ENCODE assay signal across 8 cellular contexts in the genomic region with DNA sequence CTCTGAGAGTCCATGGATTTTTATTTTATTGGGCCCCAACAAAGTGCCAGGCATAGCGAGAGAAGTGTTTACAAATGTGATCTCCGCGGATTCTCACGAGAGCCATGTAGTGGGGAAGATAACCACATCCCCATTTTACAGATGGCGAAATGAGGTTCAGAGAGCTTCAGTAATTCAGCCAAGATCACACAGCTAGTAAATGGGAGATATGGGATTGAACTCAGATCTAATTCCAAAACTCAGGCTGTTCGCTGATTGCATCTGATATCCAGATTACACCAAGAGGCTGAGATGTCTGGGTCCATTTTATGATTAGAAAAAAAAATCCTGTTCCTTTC. TPM values are rescaled to one million over a fixed set of nuclear protein-coding genes. Genes with fewer than 3 reads are reported as not detected.
A peak's percentile ranks its signal among the peaks of the same experiment; 100 is the strongest.
DNase-seq lines count a peak whose midpoint lies in the region; ATAC-seq, FAIRE-seq and TF ChIP-seq lines count a peak whose summit lies in the region.

No MANE protein-coding gene starts in this region.

- TF ChIP-seq POLR2A in HepG2 (IDR thresholded peaks at IDR 0.05; ENCODE audit: insufficient read depth in 1 of 2, low read depth in 2 of 2, low read length in 2 of 2) (no peak), upper lobe of left lung (IDR thresholded peaks at IDR 0.05) (no peak)

- peak overlapping the region; percentile 79 for H3K9ac ChIP-seq in HepG2 (ENCODE audit: insufficient read depth, low read depth, low read length)

- POLR2A ChIA-PET in AG04450 (lab: Yijun Ruan, JAX), result interaction anchor here (2.6 kb wide), 1 partner anchor 60 kb away, joined by 17 read pairs; no protein-coding TSS in a partner anchor
- POLR2A ChIA-PET in HepG2 (lab: Yijun Ruan, JAX), result no interaction called here

- H3K27me3 ChIP-seq in AG04450 (ENCODE audit: control insufficient read depth, insufficient read depth, low read length) (no peaks in the 10 kb centered on the region), HepG2 (ENCODE audit: control insufficient read depth in 1 of 2, insufficient read depth in 2 of 2, low read length in 2 of 2) (no peaks in the 10 kb centered on the region; a peak in 1 of 5 replicates), upper lobe of left lung (no peaks in the 10 kb centered on the region)

- CTCF ChIA-PET in AG04450 (lab: Charles Lee), result interaction anchor here (1.2 to 13.4 kb wide), 6 partner anchors 38 to 226 kb away, joined by 3 to 244 read pairs (median 19); no protein-coding TSS in a partner anchor
- CTCF ChIA-PET in HepG2 (lab: Yijun Ruan, JAX; ENCODE audit: low intra/inter-chr PET ratio, low total read pairs), result interaction anchor here (1.8 kb wide), 1 partner anchor 57 kb away, joined by 6 read pairs; no protein-coding TSS in a partner anchor

- no peak for TF ChIP-seq RAD21 in HepG2 (CRISPR knock-in tag; IDR thresholded peaks at IDR 0.05)

- no peaks in the 10 kb centered on the region; the same call in 1 of the 2 replicates for H3K27me3 Mint-ChIP-seq in HFFc6 (ENCODE audit: insufficient read depth)
- H3K27me3 Mint-ChIP-seq in activated naive CD8-positive, alpha-beta T cell treated with anti-CD3 and anti-CD28 coated beads, Interleukin-2, amount 50 U/mL, for 24 hours, result no peaks in the 10 kb centered on the region

- H3K9me3 Mint-ChIP-seq in HFFc6, result no peaks in the 10 kb centered on the region
- no peaks in the 10 kb centered on the region for H3K9me3 Mint-ChIP-seq in activated naive CD8-positive, alpha-beta T cell treated with anti-CD3 and anti-CD28 coated beads, Interleukin-2, amount 50 U/mL, for 24 hours

- peaks cover 77% of the 10 kb centered on the region for H3K4me1 Mint-ChIP-seq in HFFc6 (ENCODE audit: low read depth)
- peaks cover 73% of the 10 kb centered on the region for H3K4me1 Mint-ChIP-seq in activated naive CD8-positive, alpha-beta T cell treated with anti-CD3 and anti-CD28 coated beads, Interleukin-2, amount 50 U/mL, for 24 hours

- H3K79me2 ChIP-seq in HepG2 (ENCODE audit: insufficient read depth, low read length), result peaks cover 35% of the 10 kb centered on the region

- DNase-seq in AG04450 (ENCODE audit: low read depth, low spot score) (no peak), HFFc6 (no peak), HepG2 (ENCODE audit: low spot score) (no peak), upper lobe of left lung (no peak), islet precursor cell (no peak), NCI-H1417 (lab: John Stamatoyannopoulos, UW) (no peak)
- DNase-seq in activated naive CD8-positive, alpha-beta T cell treated with anti-CD3 and anti-CD28 coated beads, Interleukin-2, amount 50 U/mL, for 24 hours, result no peak

- peak overlapping the region; percentile 94 for H3K27ac Mint-ChIP-seq in HFFc6
- H3K27ac Mint-ChIP-seq in activated naive CD8-positive, alpha-beta T cell treated with anti-CD3 and anti-CD28 coated beads, Interleukin-2, amount 50 U/mL, for 24 hours, result peak overlapping the region; percentile 85

- peak overlapping the region; percentile 84 for H3K27ac ChIP-seq in AG04450 (ENCODE audit: low read depth, low read length)
- peak overlapping the region; percentile 74 for H3K27ac ChIP-seq in HepG2 (ENCODE audit: extremely low read length, insufficient read depth, low read length)
- H3K27ac ChIP-seq in upper lobe of left lung, result peak overlapping the region; percentile 97 to 99 (median 98)

- in situ Hi-C loops in HepG2 (cut with HindIII; ENCODE audit: extremely low pct_ligation_motif_present, low pct_unique_long_range_greater_than_20kb), result no loop called here

- no peaks in the 10 kb centered on the region for H3K36me3 ChIP-seq in HepG2 (replicated peaks in 1 of 2; ENCODE audit: control insufficient read depth in 1 of 2, insufficient read depth in 2 of 2, low read length in 2 of 2)
- no peaks in the 10 kb centered on the region for H3K36me3 ChIP-seq in upper lobe of left lung

- WGBS in HepG2 (ENCODE audit: low lambda C conversion rate), result 7% methylated on average over 6 of the region's 6 CpGs
- 3 to 18% methylated on average over 6 of the region's 6 CpGs for WGBS in upper lobe of left lung, 2 donors

- ATAC-seq in activated naive CD8-positive, alpha-beta T cell treated with anti-CD3 and anti-CD28 coated beads, Interleukin-2, amount 50 U/mL, for 24 hours, result no peak
- no peak for ATAC-seq in HepG2
- peak; percentile 2 to 16 for ATAC-seq in upper lobe of left lung (ENCODE audit: low FRiP score in 2 of 2)
- ATAC-seq in HG02938 (IDR thresholded peaks at IDR 0.05; ENCODE audit: unreplicated experiment), result no peak

- intact Hi-C loops in HepG2 (cut with micrococcal nuclease; ENCODE audit: unreplicated experiment), result no loop called here

- H3K4me2 ChIP-seq in HepG2 (ENCODE audit: low read depth, low read length), result peak overlapping the region; percentile 87

- no peak for FAIRE-seq in HepG2 (lab: Jason Lieb, UNC)

- H2AFZ ChIP-seq in HepG2 (ENCODE audit: low read length), result peak overlapping the region; percentile 39

- peaks cover 24% of the 10 kb centered on the region for H3K36me3 Mint-ChIP-seq in HFFc6 (ENCODE audit: low read depth)
- H3K36me3 Mint-ChIP-seq in activated naive CD8-positive, alpha-beta T cell treated with anti-CD3 and anti-CD28 coated beads, Interleukin-2, amount 50 U/mL, for 24 hours (ENCODE audit: low read depth), result peaks cover 1% of the 10 kb centered on the region

- TF ChIP-seq EP300 in HepG2 (IDR thresholded peaks at IDR 0.05; ENCODE audit: low read depth in 2 of 2, low read length in 2 of 2), result no peak
- no peak for TF ChIP-seq EP300 in HepG2 (CRISPR knock-in tag; IDR thresholded peaks at IDR 0.05; ENCODE audit: borderline replicate concordance)
- TF ChIP-seq EP300 in upper lobe of left lung (IDR thresholded peaks at IDR 0.05), result no peak

- H4K20me1 ChIP-seq in HepG2 (ENCODE audit: insufficient read depth, low read length), result no peaks in the 10 kb centered on the region; the same call in 1 of the 2 replicates

- H3K4me1 ChIP-seq in HepG2 (ENCODE audit: insufficient read depth, low read length) (peaks cover 48% of the 10 kb centered on the region), upper lobe of left lung (peaks cover 29 to 60% (median 52%) of the 10 kb centered on the region in 4 donors)

- H3K4me3 ChIP-seq in AG04450 (ENCODE audit: low read depth, low read length), result peak overlapping the region; percentile 89
- H3K4me3 ChIP-seq in HepG2 (replicated peaks in 1 of 3; ENCODE audit: insufficient read depth in 1 of 3, low read depth in 2 of 3, low read length in 3 of 3), result peak overlapping the region; percentile 83 to 91 (median 88)
- H3K4me3 ChIP-seq in upper lobe of left lung, result peak overlapping the region; percentile 69 to 91 (median 82)

- TF ChIP-seq CTCF in AG04450 (IDR thresholded peaks at IDR 0.05; ENCODE audit: low read depth, low read length) (no peak), HFFc6 (IDR thresholded peaks at IDR 0.05) (no peak), HepG2 (CRISPR knock-in tag; IDR thresholded peaks at IDR 0.05) (no peak), upper lobe of left lung (IDR thresholded peaks at IDR 0.05) (no peak)

- no TSS peak for BruUV-seq in HepG2 (replicated peaks; lab: Mats Ljungman, UMichigan)

- H3K9me3 ChIP-seq in AG04450 (ENCODE audit: control insufficient read depth, insufficient read depth, low read length) (no peaks in the 10 kb centered on the region; the same call in 1 of the 2 replicates), HepG2 (ENCODE audit: low read length) (0 out of 2 replicates have a peak, but pooled peaks cover 4% of the 10 kb centered on the region), upper lobe of left lung (no peaks in the 10 kb centered on the region)

- peak overlapping the region; percentile 98 for H3K4me3 Mint-ChIP-seq in HFFc6
- peak overlapping the region; percentile 86 for H3K4me3 Mint-ChIP-seq in activated naive CD8-positive, alpha-beta T cell treated with anti-CD3 and anti-CD28 coated beads, Interleukin-2, amount 50 U/mL, for 24 hours

RNA-seq across cellular contexts. Expression of a gene that starts 1.3 kb away (rescaled TPM):
- polyA plus RNA-seq in AG04450 (2011; rRNA removed) (67.0 and 78.4 TPM in 2 replicates), HepG2 (2011; rRNA removed) (4.3 and 5.9 TPM in 2 replicates)
- polyA minus RNA-seq in AG04450 (2011; rRNA and poly(A)+ RNA removed), result 39.4 and 54.5 TPM in 2 replicates
- total RNA-seq in HFFc6 (2021; fragmentation: NEBNext Ultra II Directional; extraction: Animal tissue kit (Norgen Biotek cat#: 25700)), result 10 to 100 TPM; 52.9 to 62.9 (median 57.5) TPM
- total RNA-seq in HepG2 (2016; rRNA removed; fragmentation: Illumina TruSeq; extraction: Trizol) (15.0 and 17.9 TPM in 2 replicates), upper lobe of left lung (10 to 100 TPM; 30.1 to 80.3 (median 44.4) TPM)
- 4.8 and 5.4 TPM in 2 replicates for total RNA-seq in HepG2 (2016; cell fraction: cytosol; rRNA removed; fragmentation: Illumina TruSeq; extraction: Trizol; ENCODE audit: low read depth)
- 15.8 and 17.7 TPM in 2 replicates for total RNA-seq in HepG2 (2016; cell fraction: insoluble cytoplasmic fraction; rRNA removed; fragmentation: Illumina TruSeq; extraction: Trizol)
- total RNA-seq in HepG2 (2016; cell fraction: membrane; rRNA removed; fragmentation: Illumina TruSeq; extraction: Trizol), result 11.2 and 12.0 TPM in 2 replicates
- total RNA-seq in HepG2 (2016; cell fraction: nucleus; rRNA removed; fragmentation: Illumina TruSeq; extraction: Trizol), result 21.8 and 24.6 TPM in 2 replicates
- polyA plus RNA-seq in HepG2 (2011; cell fraction: cytosol; rRNA removed), result 2.6 and 4.4 TPM in 2 replicates
- polyA plus RNA-seq in HepG2 (2011; cell fraction: nucleus; rRNA removed), result 3.1 and 3.5 TPM in 2 replicates
- 3.1 and 3.3 TPM in 2 replicates for polyA plus RNA-seq in HepG2 (2012)
- polyA plus RNA-seq in HepG2 (2016; cell fraction: cytosol; fragmentation: Illumina TruSeq; extraction: Trizol; ENCODE audit: low read depth), result 3.1 and 3.6 TPM in 2 replicates
- 14.7 and 16.1 TPM in 2 replicates for polyA plus RNA-seq in HepG2 (2016; cell fraction: insoluble cytoplasmic fraction; fragmentation: Illumina TruSeq; extraction: Trizol; ENCODE audit: low read depth)
- polyA plus RNA-seq in HepG2 (2016; cell fraction: membrane; fragmentation: Illumina TruSeq; extraction: Trizol; ENCODE audit: low read depth), result 6.2 and 7.4 TPM in 2 replicates
- polyA plus RNA-seq in HepG2 (2016; cell fraction: nucleus; fragmentation: Illumina TruSeq; extraction: Trizol; ENCODE audit: insufficient read depth, low read depth), result 29.8 and 31.9 TPM in 2 replicates
- polyA minus RNA-seq in HepG2 (2011; rRNA and poly(A)+ RNA removed; ENCODE audit: low replicate concordance), result 3.7 and 12.5 TPM in 2 replicates
- polyA minus RNA-seq in HepG2 (2011; cell fraction: cytosol; rRNA and poly(A)+ RNA removed), result 3.7 and 4.0 TPM in 2 replicates
- 8.6 and 13.1 TPM in 2 replicates for polyA minus RNA-seq in HepG2 (2011; cell fraction: nucleus; rRNA and poly(A)+ RNA removed)

RNA-seq across cellular contexts. Expression of a gene that starts 39.3 kb away (rescaled TPM):
- polyA plus RNA-seq in AG04450 (2011; rRNA removed) (815 and 1,080 TPM in 2 replicates), HepG2 (2011; rRNA removed) (21.8 and 25.1 TPM in 2 replicates)
- 1,329 and 1,598 TPM in 2 replicates for polyA minus RNA-seq in AG04450 (2011; rRNA and poly(A)+ RNA removed)
- 100 to 1,000 TPM; 112 to 178 (median 164) TPM for total RNA-seq in HFFc6 (2021; fragmentation: NEBNext Ultra II Directional; extraction: Animal tissue kit (Norgen Biotek cat#: 25700))
- total RNA-seq in HepG2 (2016; rRNA removed; fragmentation: Illumina TruSeq; extraction: Trizol) (58.1 and 59.9 TPM in 2 replicates), upper lobe of left lung (100 to 1,000 TPM in 5 of 6 donors, 10 to 100 TPM in 1; 94.3 to 328 (median 186) TPM)
- total RNA-seq in HepG2 (2016; cell fraction: cytosol; rRNA removed; fragmentation: Illumina TruSeq; extraction: Trizol; ENCODE audit: low read depth), result 21.6 and 22.5 TPM in 2 replicates
- total RNA-seq in HepG2 (2016; cell fraction: insoluble cytoplasmic fraction; rRNA removed; fragmentation: Illumina TruSeq; extraction: Trizol), result 50.7 and 62.7 TPM in 2 replicates
- total RNA-seq in HepG2 (2016; cell fraction: membrane; rRNA removed; fragmentation: Illumina TruSeq; extraction: Trizol), result 33.4 and 39.8 TPM in 2 replicates
- total RNA-seq in HepG2 (2016; cell fraction: nucleus; rRNA removed; fragmentation: Illumina TruSeq; extraction: Trizol), result 33.1 and 39.3 TPM in 2 replicates
- 32.0 and 34.2 TPM in 2 replicates for polyA plus RNA-seq in HepG2 (2011; cell fraction: cytosol; rRNA removed)
- 20.1 and 23.1 TPM in 2 replicates for polyA plus RNA-seq in HepG2 (2011; cell fraction: nucleus; rRNA removed)
- polyA plus RNA-seq in HepG2 (2012), result 30.5 and 47.4 TPM in 2 replicates
- polyA plus RNA-seq in HepG2 (2016; cell fraction: cytosol; fragmentation: Illumina TruSeq; extraction: Trizol; ENCODE audit: low read depth), result 30.8 and 35.7 TPM in 2 replicates
- polyA plus RNA-seq in HepG2 (2016; cell fraction: insoluble cytoplasmic fraction; fragmentation: Illumina TruSeq; extraction: Trizol; ENCODE audit: low read depth), result 81.9 and 99.8 TPM in 2 replicates
- polyA plus RNA-seq in HepG2 (2016; cell fraction: membrane; fragmentation: Illumina TruSeq; extraction: Trizol; ENCODE audit: low read depth), result 45.1 and 45.4 TPM in 2 replicates
- 60.8 and 61.8 TPM in 2 replicates for polyA plus RNA-seq in HepG2 (2016; cell fraction: nucleus; fragmentation: Illumina TruSeq; extraction: Trizol; ENCODE audit: insufficient read depth, low read depth)
- 3.6 and 48.3 TPM in 2 replicates for polyA minus RNA-seq in HepG2 (2011; rRNA and poly(A)+ RNA removed; ENCODE audit: low replicate concordance)
- polyA minus RNA-seq in HepG2 (2011; cell fraction: cytosol; rRNA and poly(A)+ RNA removed), result 35.2 and 40.9 TPM in 2 replicates
- polyA minus RNA-seq in HepG2 (2011; cell fraction: nucleus; rRNA and poly(A)+ RNA removed), result 13.9 and 20.1 TPM in 2 replicates

Comparison
In these comparisons a context has a peak if more than half of its experiments do, and no peak if none do; other contexts are left out.
1. ATAC-seq: peak in upper lobe of left lung (2 of 2); none in activated naive CD8-positive, alpha-beta T cell treated with anti-CD3 and anti-CD28 coated beads, Interleukin-2, amount 50 U/mL, for 24 hours (single experiment), HepG2 (single experiment) and HG02938 (single experiment).
2. Peak in every context shown above with its lines, with median percentiles within 50 percentile points of each other: H3K27ac ChIP-seq and H3K4me3 ChIP-seq.